18 cellular contexts compared by ENCODE assay signal in genomic region chr17:773467-774319, GRCh38. TPM values are rescaled to one million over a fixed set of nuclear protein-coding genes. Genes with fewer than 3 reads are reported as not detected.
DNase-seq lines count a peak whose midpoint lies in the region; ATAC-seq, FAIRE-seq and TF ChIP-seq lines count a peak whose summit lies in the region.
"Had no signal": no experiment of that assay in that cellular context is flagged by ENCODE, and none has a peak within 500 bp of the region (broad histone marks: within the 10 kb centered on the region; RNA-seq: fewer than 3 reads in every experiment).

No MANE protein-coding gene starts in this region.

- H3K27me3 Mint-ChIP-seq in activated B cell treated with CpG ODN at 0.5 μM for 24 hours (no peaks in the 10 kb centered on the region), mesothelial cell of epicardium (ENCODE audit: low read depth) (no peaks in the 10 kb centered on the region)

- H3K4me3 Mint-ChIP-seq in activated B cell treated with CpG ODN at 0.5 μM for 24 hours: no peak overlapping the region
- H3K4me3 Mint-ChIP-seq in mesothelial cell of epicardium: no peak overlapping the region
- H3K4me3 Mint-ChIP-seq: HFFc6, immature natural killer cell had no signal

- no peak for TF ChIP-seq CTCF in D721Med (IDR thresholded peaks at IDR 0.05; ENCODE audit: insufficient read depth, missing control alignments)
- TF ChIP-seq CTCF in activated B cell treated with CpG ODN at 0.5 μM for 24 hours (IDR thresholded peaks at IDR 0.05): no peak
- no peak for TF ChIP-seq CTCF in mesothelial cell of epicardium (IDR thresholded peaks at IDR 0.05; ENCODE audit: unreplicated experiment)

- POLR2A ChIA-PET in activated B cell treated with CpG ODN at 0.5 μM for 24 hours (lab: Charles Lee): no interaction called here

- H3K4me1 Mint-ChIP-seq in activated B cell treated with CpG ODN at 0.5 μM for 24 hours (no peaks in the 10 kb centered on the region), mesothelial cell of epicardium (no peaks in the 10 kb centered on the region)

- CTCF ChIA-PET in activated B cell treated with CpG ODN at 0.5 μM for 24 hours (lab: Charles Lee): no interaction called here

- DNase-seq in A172 (ENCODE audit: low spot score): peak; percentile 46
- DNase-seq in D721Med (ENCODE audit: insufficient read length, low spot score): no peak
- DNase-seq in activated B cell treated with CpG ODN at 0.5 μM for 24 hours: no peak
- DNase-seq in mesothelial cell of epicardium (ENCODE audit: low spot score in 2 of 2, unreplicated experiment in 2 of 2): no peak
- no peak for DNase-seq in NCI-H524 treated with DMSO at 0.1 percent for 48 hours (lab: John Stamatoyannopoulos, UW)
- no peak for DNase-seq in frontal cortex (ENCODE audit: low spot score in 2 of 2)
- DNase-seq: activated CD4-positive, alpha-beta T cell treated with anti-CD3 and anti-CD28 coated beads for 1 hour; activated effector memory CD4-positive, alpha-beta T cell treated with anti-CD3 and anti-CD28 coated beads, Interleukin-2, amount 50 U/mL, for 16 hours; C1 segment of cervical spinal cord; HFFc6; immature natural killer cell; Karpas-422; mesendoderm; NCI-H1694; NCI-H524; SW 1271 had no signal

- H3K9me3 Mint-ChIP-seq in activated B cell treated with CpG ODN at 0.5 μM for 24 hours (no peaks in the 10 kb centered on the region), mesothelial cell of epicardium (no peaks in the 10 kb centered on the region)
- H3K9me3 Mint-ChIP-seq: HFFc6 had no signal

- FAIRE-seq in D721Med (lab: Jason Lieb, UNC): peak; percentile 11
- no peak for FAIRE-seq in frontal cortex (lab: Jason Lieb, UNC)
- FAIRE-seq: endometrium had no signal

- ATAC-seq in activated B cell treated with CpG ODN at 0.5 μM for 24 hours (ENCODE audit: low read depth) (no peak), GM18519 (IDR thresholded peaks at IDR 0.05; ENCODE audit: low FRiP score, unreplicated experiment) (no peak)

- H3K36me3 Mint-ChIP-seq in activated B cell treated with CpG ODN at 0.5 μM for 24 hours (ENCODE audit: low read depth): peaks cover 89% of the 10 kb centered on the region
- peaks cover 52% of the 10 kb centered on the region for H3K36me3 Mint-ChIP-seq in mesothelial cell of epicardium

- intact Hi-C loops in activated B cell treated with CpG ODN at 0.5 μM for 24 hours (cut with micrococcal nuclease): no loop called here

- peak overlapping the region; percentile 26 for H3K27ac Mint-ChIP-seq in activated B cell treated with CpG ODN at 0.5 μM for 24 hours
- H3K27ac Mint-ChIP-seq in mesothelial cell of epicardium: peak overlapping the region; percentile 34
- H3K27ac Mint-ChIP-seq: HFFc6, immature natural killer cell had no signal

RNA-seq across cellular contexts. Expression of gene GLOD4, which starts 8.4 kb away (rescaled TPM):
- total RNA-seq in A172 (2014; rRNA removed; shearing (Covaris generic)): 128 and 138 TPM in 2 replicates
- total RNA-seq in activated B cell treated with CpG ODN at 0.5 μM for 24 hours: 51.4 and 51.9 TPM in 2 replicates
- total RNA-seq in mesothelial cell of epicardium: 72.1 to 77.2 TPM (median 76.9 TPM) in 3 replicates
- total RNA-seq in frontal cortex: 81.5 TPM

RNA-seq across cellular contexts. Expression of gene MRM3, which starts 8.5 kb away (rescaled TPM):
- 36.3 and 37.7 TPM in 2 replicates for total RNA-seq in A172 (2014; rRNA removed; shearing (Covaris generic))
- total RNA-seq in activated B cell treated with CpG ODN at 0.5 μM for 24 hours: 23.3 and 26.3 TPM in 2 replicates
- total RNA-seq in mesothelial cell of epicardium: 13.5 to 18.9 TPM (median 16.5 TPM) in 3 replicates
- total RNA-seq in frontal cortex: 23.2 TPM

RNA-seq across cellular contexts. Expression of gene GEMIN4, which starts 21.6 kb away (rescaled TPM):
- total RNA-seq in A172 (2014; rRNA removed; shearing (Covaris generic)): 17.9 and 24.0 TPM in 2 replicates
- total RNA-seq in activated B cell treated with CpG ODN at 0.5 μM for 24 hours: 30.5 and 33.3 TPM in 2 replicates
- 28.6 to 35.8 TPM (median 35.4 TPM) in 3 replicates for total RNA-seq in mesothelial cell of epicardium
- 7.7 TPM for total RNA-seq in frontal cortex

RNA-seq across cellular contexts. Expression of gene TLCD3A, which starts 41.3 kb away (rescaled TPM):
- total RNA-seq in A172 (2014; rRNA removed; shearing (Covaris generic)): 34.9 and 37.7 TPM in 2 replicates
- total RNA-seq in activated B cell treated with CpG ODN at 0.5 μM for 24 hours (2.8 and 3.1 TPM in 2 replicates), mesothelial cell of epicardium (25.3 to 28.3 TPM (median 27.7 TPM) in 3 replicates), frontal cortex (11.4 TPM)

RNA-seq across cellular contexts. Expression of gene VPS53, which starts 59.1 kb away (rescaled TPM):
- total RNA-seq in A172 (2014; rRNA removed; shearing (Covaris generic)): 13.9 and 15.2 TPM in 2 replicates
- total RNA-seq in activated B cell treated with CpG ODN at 0.5 μM for 24 hours: 90.1 and 97.8 TPM in 2 replicates
- total RNA-seq in mesothelial cell of epicardium: 73.7 to 79.7 TPM (median 76.2 TPM) in 3 replicates
- total RNA-seq in frontal cortex: 20.4 TPM
